Comparison of ENCODE assay signal across 21 cellular contexts in genomic region chr6:36634317-36634716, GRCh38. TPM values are rescaled to one million over a fixed set of nuclear protein-coding genes. Genes with fewer than 3 reads are reported as not detected.
DNase-seq lines count a peak whose midpoint lies in the region; ATAC-seq and TF ChIP-seq lines count a peak whose summit lies in the region.
"Had no signal": no experiment of that assay in that cellular context is flagged by ENCODE, and none has a peak within 500 bp of the region (broad histone marks: within the 10 kb centered on the region; RNA-seq: fewer than 3 reads in every experiment).

No MANE protein-coding gene starts in this region.

- 94% methylated on average over 8 of the region's 8 CpGs for WGBS in SK-N-SH (ENCODE audit: low lambda C conversion rate)
- WGBS in smooth muscle cell (ENCODE audit: low lambda C conversion rate), result 47% methylated on average over 8 of the region's 8 CpGs

- no peaks in the 10 kb centered on the region for H3K36me3 ChIP-seq in SK-N-SH (replicated peaks in 1 of 2; ENCODE audit: control insufficient read depth in 1 of 2, insufficient read depth in 2 of 2, low read length in 1 of 2)
- H3K36me3 ChIP-seq in adipocyte (ENCODE audit: control insufficient read depth, insufficient read depth, low read length, severe bottlenecking), result no peaks in the 10 kb centered on the region
- no peaks in the 10 kb centered on the region for H3K36me3 ChIP-seq in lower lobe of right lung
- no peaks in the 10 kb centered on the region for H3K36me3 ChIP-seq in smooth muscle cell (ENCODE audit: low read depth)
- H3K36me3 ChIP-seq: BE2C, HAP-1, MG63 had no signal

- H3K9me3 ChIP-seq in SK-N-SH (no peaks in the 10 kb centered on the region), adipocyte (ENCODE audit: control insufficient read depth, low read length) (no peaks in the 10 kb centered on the region), lower lobe of right lung (no peaks in the 10 kb centered on the region), smooth muscle cell (replicated peaks; ENCODE audit: low read depth) (no peaks in the 10 kb centered on the region)
- H3K9me3 ChIP-seq: BE2C, HAP-1, MG63 had no signal

- no peak for TF ChIP-seq CTCF in SK-N-SH (IDR thresholded peaks at IDR 0.05)
- TF ChIP-seq CTCF in lower lobe of right lung (IDR thresholded peaks at IDR 0.05), result no peak
- TF ChIP-seq CTCF in smooth muscle cell (IDR thresholded peaks at IDR 0.05; ENCODE audit: borderline replicate concordance, insufficient read depth, poor library complexity, severe bottlenecking), result no peak
- TF ChIP-seq CTCF in foreskin keratinocyte (conservative IDR thresholded peaks at IDR 0.05), result no peak

- intact Hi-C loops in lower lobe of right lung (cut with DNase I), result no loop called here

- no peaks in the 10 kb centered on the region for H3K27me3 ChIP-seq in SK-N-SH (ENCODE audit: insufficient read depth)
- no peaks in the 10 kb centered on the region for H3K27me3 ChIP-seq in adipocyte (replicated peaks; ENCODE audit: control insufficient read depth, insufficient read depth, low read length)
- H3K27me3 ChIP-seq in lower lobe of right lung (ENCODE audit: low read depth), result no peaks in the 10 kb centered on the region
- no peaks in the 10 kb centered on the region for H3K27me3 ChIP-seq in smooth muscle cell (ENCODE audit: low read depth)
- H3K27me3 ChIP-seq in foreskin keratinocyte, result no peaks in the 10 kb centered on the region
- H3K27me3 ChIP-seq: BE2C, MG63 had no signal

- H3K9ac ChIP-seq in SK-N-SH, result no peak overlapping the region
- peak overlapping the region; percentile 43 for H3K9ac ChIP-seq in adipocyte (ENCODE audit: low read length)
- H3K9ac ChIP-seq in smooth muscle cell (ENCODE audit: low read depth), result no peak overlapping the region

- H3K4me2 ChIP-seq in SK-N-SH (peak overlapping the region; percentile 27; the same call in 1 of the 2 replicates), smooth muscle cell (peak overlapping the region; percentile 50)

- ATAC-seq in SK-N-SH treated with all-trans-retinoic acid at 6 μM for 48 hours (no peak; the same call in 2 of the 3 replicates), lower lobe of right lung (no peak), GM18868 (IDR thresholded peaks at IDR 0.05; ENCODE audit: unreplicated experiment) (no peak), foreskin keratinocyte (no peak)
- ATAC-seq: activated CD8-positive, alpha-beta memory T cell treated with anti-CD3 and anti-CD28 coated beads, Interleukin-2, amount 10 ng/mL, durations not matched to agents 7 days and 5 days; natural killer cell treated with Interleukin-12 subunit alpha and Interleukin-12 subunit beta and Interleukin-15 and Interleukin-18, amount 100 ng/mL, for 72 hours; T-helper 17 cell had no signal

- H4K20me1 ChIP-seq in SK-N-SH (ENCODE audit: insufficient read depth) (no peaks in the 10 kb centered on the region), smooth muscle cell (ENCODE audit: low read depth) (no peaks in the 10 kb centered on the region)

- no peaks in the 10 kb centered on the region for H3F3A ChIP-seq in SK-N-SH (replicated peaks; ENCODE audit: insufficient read depth)
- H3F3A ChIP-seq in smooth muscle cell (ENCODE audit: low read depth), result peaks cover 7% of the 10 kb centered on the region

- DNase-seq in SK-N-SH, result no peak
- no peak for DNase-seq in adipocyte (ENCODE audit: low read depth)
- DNase-seq in lower lobe of right lung, result no peak
- DNase-seq in smooth muscle cell (lab: John Stamatoyannopoulos, UW; ENCODE audit: unreplicated experiment), result no peak
- DNase-seq in Ammon's horn (ENCODE audit: low spot score), result no peak
- DNase-seq in foreskin keratinocyte, result no peak
- DNase-seq: activated CD4-positive, alpha-beta T cell treated with anti-CD3 and anti-CD28 coated beads, Interleukin-2, amount 10 ng/mL, durations not matched to agents 7 days and 5 days; activated CD8-positive, alpha-beta memory T cell treated with anti-CD3 and anti-CD28 coated beads, Interleukin-2, amount 10 ng/mL, durations not matched to agents 7 days and 5 days; activated naive CD8-positive, alpha-beta T cell treated with anti-CD3 and anti-CD28 coated beads for 36 hours; BE2C; midbrain; NCI-H446 treated with DMSO at 0.1 percent for 48 hours; stimulated activated CD4-positive, alpha-beta T cell treated with anti-CD3 and anti-CD28 coated beads, Interleukin-4, amount 100 ng/mL, for 1 hour; stimulated activated naive CD4-positive, alpha-beta T cell treated with Interleukin-2 at 50 U/mL for 16 hours; T-helper 17 cell had no signal

- TF ChIP-seq RAD21 in SK-N-SH (IDR thresholded peaks at IDR 0.05; ENCODE audit: low read length), result no peak

- H3K4me3 ChIP-seq in SK-N-SH (ENCODE audit: low read depth in 2 of 2, low read length in 1 of 2) (no peak overlapping the region), adipocyte (ENCODE audit: low read length) (no peak overlapping the region), lower lobe of right lung (no peak overlapping the region), smooth muscle cell (no peak overlapping the region)
- H3K4me3 ChIP-seq: HAP-1, MG63 had no signal

- H2AFZ ChIP-seq in SK-N-SH (ENCODE audit: low read depth) (no peak overlapping the region), smooth muscle cell (ENCODE audit: low read depth) (no peak overlapping the region)

- no peaks in the 10 kb centered on the region for H3K9me2 ChIP-seq in SK-N-SH

- CTCF ChIA-PET in SK-N-SH (lab: Yijun Ruan, JAX), result interaction anchor here (1.1 to 1.4 kb wide), 3 partner anchors 10 to 217 kb away, joined by 3 read pairs; no protein-coding TSS in a partner anchor

- H3K27ac ChIP-seq in SK-N-SH (ENCODE audit: low read depth in 2 of 2, low read length in 1 of 2) (peak overlapping the region; percentile 24 to 36; a peak in 2 of 4 replicates), lower lobe of right lung (peak overlapping the region; percentile 46), smooth muscle cell (ENCODE audit: low read depth) (peak overlapping the region; percentile 73), foreskin keratinocyte (no peak overlapping the region)
- H3K27ac ChIP-seq: 22Rv1 had no signal

- TF ChIP-seq EP300 in SK-N-SH (IDR thresholded peaks at IDR 0.05; ENCODE audit: borderline replicate concordance in 1 of 2, low read depth in 1 of 2, low read length in 1 of 2), result no peak

- POLR2A ChIA-PET in SK-N-SH (lab: Yijun Ruan, JAX), result no interaction called here

- peaks cover 0 to 8% of the 10 kb centered on the region in 2 experiments; a peak in 1 of 4 replicates for H3K4me1 ChIP-seq in SK-N-SH (ENCODE audit: control insufficient read depth in 1 of 2, insufficient read depth in 2 of 2, low read depth in 1 of 2, low read length in 1 of 2)
- peaks cover 18% of the 10 kb centered on the region for H3K4me1 ChIP-seq in adipocyte (ENCODE audit: control insufficient read depth, insufficient read depth, low read length)
- H3K4me1 ChIP-seq in lower lobe of right lung, result peaks cover 15% of the 10 kb centered on the region
- H3K4me1 ChIP-seq in smooth muscle cell (ENCODE audit: low read depth), result peaks cover 7% of the 10 kb centered on the region
- H3K4me1 ChIP-seq in foreskin keratinocyte, result no peaks in the 10 kb centered on the region
- H3K4me1 ChIP-seq: BE2C, HAP-1 had no signal

- no peaks in the 10 kb centered on the region for H3K79me2 ChIP-seq in SK-N-SH (ENCODE audit: insufficient read depth)
- H3K79me2 ChIP-seq in smooth muscle cell (ENCODE audit: low read depth), result no peaks in the 10 kb centered on the region

TF ChIP-seq in SK-N-SH, 30 proteins besides CTCF, POLR2A, EP300 and RAD21 (continues in another document):
- TF ChIP-seq FOXJ3 (CRISPR knock-in tag; IDR thresholded peaks at IDR 0.05) (no peak), MAX (IDR thresholded peaks at IDR 0.05; ENCODE audit: low read depth) (no peak), RCOR1 (IDR thresholded peaks at IDR 0.05; ENCODE audit: low read length) (no peak)

TF ChIP-seq in SK-N-SH treated with all-trans-retinoic acid at 6 μM for 48 hours, 23 proteins besides CTCF, POLR2A, EP300 and RAD21 (continues in another document):
- no peak for TF ChIP-seq PPARA (CRISPR knock-in tag; IDR thresholded peaks at IDR 0.05; ENCODE audit: borderline replicate concordance)
- no peak for TF ChIP-seq POU6F1 (CRISPR knock-in tag; IDR thresholded peaks at IDR 0.05; ENCODE audit: borderline replicate concordance, low read depth)
- no peak for TF ChIP-seq CSDC2 (CRISPR knock-in tag; IDR thresholded peaks at IDR 0.05)
- no peak for TF ChIP-seq TCF4 (CRISPR knock-in tag; IDR thresholded peaks at IDR 0.05; ENCODE audit: borderline replicate concordance)

RNA-seq across cellular contexts. Expression of gene SRSF3, which starts 40.2 kb away (rescaled TPM):
- 330 and 351 TPM in 2 replicates for polyA plus RNA-seq in SK-N-SH (2012; rRNA removed)
- 405 and 473 TPM in 2 replicates for polyA plus RNA-seq in SK-N-SH (2012; cell fraction: cytosol; rRNA removed)
- 242 and 281 TPM in 2 replicates for polyA plus RNA-seq in SK-N-SH (2012; cell fraction: nucleus; rRNA removed)
- 180 TPM for total RNA-seq in lower lobe of right lung
- 158 and 178 TPM in 2 replicates for total RNA-seq in smooth muscle cell
- 163 and 179 TPM in 2 replicates for polyA plus RNA-seq in smooth muscle cell
- 356 and 421 TPM in 2 replicates for total RNA-seq in foreskin keratinocyte
- polyA plus RNA-seq in foreskin keratinocyte, result 387 and 470 TPM in 2 replicates

RNA-seq across cellular contexts. Expression of gene CDKN1A, which starts 44.2 kb away (rescaled TPM):
- 747 and 824 TPM in 2 replicates for polyA plus RNA-seq in SK-N-SH (2012; rRNA removed)
- polyA plus RNA-seq in SK-N-SH (2012; cell fraction: cytosol; rRNA removed), result 479 and 617 TPM in 2 replicates
- 431 and 582 TPM in 2 replicates for polyA plus RNA-seq in SK-N-SH (2012; cell fraction: nucleus; rRNA removed)
- total RNA-seq in lower lobe of right lung, result 71.0 TPM
- 859 and 967 TPM in 2 replicates for total RNA-seq in smooth muscle cell
- polyA plus RNA-seq in smooth muscle cell, result 1,623 and 1,633 TPM in 2 replicates
- total RNA-seq in foreskin keratinocyte, result 266 and 328 TPM in 2 replicates
- 318 and 350 TPM in 2 replicates for polyA plus RNA-seq in foreskin keratinocyte
